Comparison of ENCODE assay signal across 1 cellular context in genomic region chr2:191863988-191864387, GRCh38.
TF ChIP-seq lines count a peak whose summit lies in the region.

No MANE protein-coding gene starts in this region.

TF ChIP-seq in HepG2, 621 proteins besides CTCF, POLR2A, EP300 and RAD21:
- TF ChIP-seq ZNF101 (CRISPR knock-in tag; IDR thresholded peaks at IDR 0.05; ENCODE audit: borderline replicate concordance, low read depth) (no peak), BCL3 (CRISPR knock-in tag; IDR thresholded peaks at IDR 0.05) (no peak), CEBPB (IDR thresholded peaks at IDR 0.05; ENCODE audit: borderline replicate concordance, low read depth, low read length) (no peak), MIER3 (CRISPR knock-in tag; IDR thresholded peaks at IDR 0.05; ENCODE audit: borderline replicate concordance) (no peak), ZNF563 (CRISPR knock-in tag; IDR thresholded peaks at IDR 0.05) (no peak), KLF16 (CRISPR knock-in tag; IDR thresholded peaks at IDR 0.05) (no peak), ZKSCAN1 (IDR thresholded peaks at IDR 0.05; ENCODE audit: low read length) (no peak), ZNF12 (CRISPR knock-in tag; IDR thresholded peaks at IDR 0.05) (peak; percentile 46; the same call in 1 of the 2 replicates), MAFG (CRISPR knock-in tag; IDR thresholded peaks at IDR 0.05) (no peak), SOX13 (IDR thresholded peaks at IDR 0.05) (no peak), SOX13 (CRISPR knock-in tag; conservative IDR thresholded peaks at IDR 0.05 in 1 of 2, IDR thresholded peaks at IDR 0.05 in 1 of 2) (no peak), ZNF614 (CRISPR knock-in tag; IDR thresholded peaks at IDR 0.05; ENCODE audit: borderline replicate concordance) (0 out of 2 replicates have a peak, but pooled peaks have one; percentile 4), SRF (IDR thresholded peaks at IDR 0.05; ENCODE audit: low read depth, low read length) (no peak)
TF ChIP-seq in HepG2: peak in this region for 2.
